Comparison of ENCODE assay signal across 8 cellular contexts in genomic region chr16:19555938-19556778, GRCh38. TPM values are rescaled to one million over a fixed set of nuclear protein-coding genes. Genes with fewer than 3 reads are reported as not detected.
DNase-seq lines count a peak whose midpoint lies in the region; ATAC-seq and TF ChIP-seq lines count a peak whose summit lies in the region.

No MANE protein-coding gene starts in this region.

- POLR2A ChIA-PET in activated CD8-positive, alpha-beta T cell treated with anti-CD3 and anti-CD28 coated beads, Interleukin-2, amount 10 ng/mL, durations not matched to agents 7 days and 5 days (lab: Charles Lee) = interaction anchor here (0.6 to 3.2 kb wide), 8 partner anchors 17 to 489 kb away, joined by 3 to 34 read pairs (median 4); partner anchors contain the start of genes CCP110, COQ7 and GDE1

- ATAC-seq in activated CD8-positive, alpha-beta T cell treated with anti-CD3 and anti-CD28 coated beads, Interleukin-2, amount 10 ng/mL, durations not matched to agents 7 days and 5 days = no peak
- ATAC-seq in GM21737 (IDR thresholded peaks at IDR 0.05; ENCODE audit: unreplicated experiment) = no peak

- H3K4me1 Mint-ChIP-seq in activated CD8-positive, alpha-beta T cell treated with anti-CD3 and anti-CD28 coated beads, Interleukin-2, amount 10 ng/mL, durations not matched to agents 7 days and 5 days (ENCODE audit: low read depth) = peaks cover 19% of the 10 kb centered on the region
- H3K4me1 Mint-ChIP-seq in progenitor cell of endocrine pancreas (ENCODE audit: low read depth) = peaks cover 6% of the 10 kb centered on the region

- peak overlapping the region; percentile 85 for H3K4me3 Mint-ChIP-seq in activated CD8-positive, alpha-beta T cell treated with anti-CD3 and anti-CD28 coated beads, Interleukin-2, amount 10 ng/mL, durations not matched to agents 7 days and 5 days
- H3K4me3 Mint-ChIP-seq in progenitor cell of endocrine pancreas (ENCODE audit: low read depth) = peak overlapping the region; percentile 87

- H3K9me3 Mint-ChIP-seq in activated CD8-positive, alpha-beta T cell treated with anti-CD3 and anti-CD28 coated beads, Interleukin-2, amount 10 ng/mL, durations not matched to agents 7 days and 5 days (ENCODE audit: insufficient read depth) = no peaks in the 10 kb centered on the region
- no peaks in the 10 kb centered on the region for H3K9me3 Mint-ChIP-seq in progenitor cell of endocrine pancreas (ENCODE audit: low read depth)

- CTCF ChIA-PET in activated CD8-positive, alpha-beta T cell treated with anti-CD3 and anti-CD28 coated beads, Interleukin-2, amount 10 ng/mL, durations not matched to agents 7 days and 5 days (lab: Charles Lee) = interaction anchor here (0.7 to 5.3 kb wide), 34 partner anchors 7 to 470 kb away, joined by 3 to 44 read pairs (median 4); partner anchors contain the start of genes CCP110, GDE1 and GPRC5B

- H3K27ac Mint-ChIP-seq in activated CD8-positive, alpha-beta T cell treated with anti-CD3 and anti-CD28 coated beads, Interleukin-2, amount 10 ng/mL, durations not matched to agents 7 days and 5 days = peak overlapping the region; percentile 94
- H3K27ac Mint-ChIP-seq in progenitor cell of endocrine pancreas = peak overlapping the region; percentile 97

- peaks cover 16% of the 10 kb centered on the region for H3K36me3 Mint-ChIP-seq in activated CD8-positive, alpha-beta T cell treated with anti-CD3 and anti-CD28 coated beads, Interleukin-2, amount 10 ng/mL, durations not matched to agents 7 days and 5 days (ENCODE audit: low read depth)
- H3K36me3 Mint-ChIP-seq in progenitor cell of endocrine pancreas (ENCODE audit: insufficient read depth) = no peaks in the 10 kb centered on the region

- H3K27me3 Mint-ChIP-seq in activated CD8-positive, alpha-beta T cell treated with anti-CD3 and anti-CD28 coated beads, Interleukin-2, amount 10 ng/mL, durations not matched to agents 7 days and 5 days (ENCODE audit: low read depth) = no peaks in the 10 kb centered on the region
- no peaks in the 10 kb centered on the region for H3K27me3 Mint-ChIP-seq in progenitor cell of endocrine pancreas

- peak overlapping the region; percentile 96 for H3K4me3 ChIP-seq in fibroblast of villous mesenchyme (ENCODE audit: low read depth, low read length)

- DNase-seq in EH (ENCODE audit: low read depth) (peak; percentile 42), KG1 (lab: John Stamatoyannopoulos, UW) (peak; percentile 59), fibroblast of villous mesenchyme (ENCODE audit: low read depth) (peak; percentile 13), progenitor cell of endocrine pancreas (ENCODE audit: low spot score, unreplicated experiment) (peak; percentile 11), NCI-H1694 (lab: John Stamatoyannopoulos, UW) (no peak), NCI-H1694 treated with DMSO at 0.1 percent for 48 hours (lab: John Stamatoyannopoulos, UW) (no peak)
- peak; percentile 35 for DNase-seq in activated CD8-positive, alpha-beta T cell treated with anti-CD3 and anti-CD28 coated beads, Interleukin-2, amount 10 ng/mL, durations not matched to agents 7 days and 5 days

- TF ChIP-seq CTCF in fibroblast of villous mesenchyme (IDR thresholded peaks at IDR 0.05; ENCODE audit: insufficient read depth, low read depth, low read length) (peak; percentile 42), progenitor cell of endocrine pancreas (IDR thresholded peaks at IDR 0.05; ENCODE audit: unreplicated experiment) (peak; percentile 44)

RNA-seq across cellular contexts. Expression of gene VPS35L, which starts 0.7 kb away (rescaled TPM):
- 10 to 100 TPM; 61.5 to 65.1 TPM for total RNA-seq in activated CD8-positive, alpha-beta T cell treated with anti-CD3 and anti-CD28 coated beads, Interleukin-2, amount 10 ng/mL, durations not matched to agents 7 days and 5 days
- total RNA-seq in fibroblast of villous mesenchyme (65.1 and 67.4 TPM in 2 replicates), progenitor cell of endocrine pancreas (82.7 and 88.4 TPM in 2 replicates)

RNA-seq across cellular contexts. Expression of gene CCP110, which starts 32.4 kb away (rescaled TPM):
- 10 to 100 TPM; 33.7 to 36.7 TPM for total RNA-seq in activated CD8-positive, alpha-beta T cell treated with anti-CD3 and anti-CD28 coated beads, Interleukin-2, amount 10 ng/mL, durations not matched to agents 7 days and 5 days
- total RNA-seq in fibroblast of villous mesenchyme = 8.7 and 15.1 TPM in 2 replicates
- total RNA-seq in progenitor cell of endocrine pancreas = 24.8 and 25.5 TPM in 2 replicates

RNA-seq across cellular contexts. Expression of gene GDE1, which starts 34.3 kb away (rescaled TPM):
- total RNA-seq in activated CD8-positive, alpha-beta T cell treated with anti-CD3 and anti-CD28 coated beads, Interleukin-2, amount 10 ng/mL, durations not matched to agents 7 days and 5 days = 10 to 100 TPM; 19.7 to 25.9 TPM
- 71.8 and 107 TPM in 2 replicates for total RNA-seq in fibroblast of villous mesenchyme
- 110 and 116 TPM in 2 replicates for total RNA-seq in progenitor cell of endocrine pancreas

Comparison
In these comparisons a context has a peak if more than half of its experiments do, and no peak if none do; other contexts are left out.
1. DNase-seq: peak in EH (single experiment), KG1 (single experiment), activated CD8-positive, alpha-beta T cell treated with anti-CD3 and anti-CD28 coated beads, Interleukin-2, amount 10 ng/mL, durations not matched to agents 7 days and 5 days (single experiment), fibroblast of villous mesenchyme (single experiment) and progenitor cell of endocrine pancreas (single experiment); none in NCI-H1694 (single experiment) and NCI-H1694 treated with DMSO at 0.1 percent for 48 hours (single experiment).